10 cellular contexts compared by ENCODE assay signal in genomic region chr5:142982821-142983200, GRCh38.
A peak's percentile ranks its signal among the peaks of the same experiment; 100 is the strongest.
DNase-seq lines count a peak whose midpoint lies in the region; ATAC-seq and TF ChIP-seq lines count a peak whose summit lies in the region.
"Had no signal": no experiment of that assay in that cellular context is flagged by ENCODE, and none has a peak within 500 bp of the region (broad histone marks: within the 10 kb centered on the region; RNA-seq: fewer than 3 reads in every experiment).

No MANE protein-coding gene starts in this region.

- no peaks in the 10 kb centered on the region for H3K9me3 Mint-ChIP-seq in stimulated activated effector memory CD8-positive, alpha-beta T cell treated with anti-CD3 and anti-CD28 coated beads, Interleukin-12 subunit alpha, Interleukin-12 subunit beta, amount 100 ng/mL, for 72 hours

- H3F3A ChIP-seq in SK-N-SH (replicated peaks; ENCODE audit: insufficient read depth): peaks cover 28% of the 10 kb centered on the region

- no peak overlapping the region for H3K9ac ChIP-seq in SK-N-SH

- TF ChIP-seq CTCF in SK-N-SH (IDR thresholded peaks at IDR 0.05) (peak; percentile 28), left ventricle myocardium inferior (IDR thresholded peaks at IDR 0.05; ENCODE audit: borderline replicate concordance) (peak; percentile 39)

- POLR2A ChIA-PET in SK-N-SH (lab: Yijun Ruan, JAX): no interaction called here

- no peaks in the 10 kb centered on the region for H3K9me2 ChIP-seq in SK-N-SH

- peak overlapping the region; percentile 73 for H3K4me2 ChIP-seq in SK-N-SH

- DNase-seq in SK-N-SH (no peak), left ventricle myocardium inferior (no peak), globus pallidus (ENCODE audit: low spot score) (no peak), NCI-H1417 treated with DMSO at 0.1 percent for 48 hours (lab: John Stamatoyannopoulos, UW) (no peak)
- no peak for DNase-seq in stimulated activated effector memory CD8-positive, alpha-beta T cell treated with anti-CD3 and anti-CD28 coated beads, Interleukin-12 subunit alpha, Interleukin-12 subunit beta, amount 100 ng/mL, for 72 hours (ENCODE audit: low spot score in 2 of 2)
- DNase-seq: activated CD8-positive, alpha-beta memory T cell treated with anti-CD3 and anti-CD28 coated beads, Interleukin-2, amount 10 ng/mL, durations not matched to agents 7 days and 5 days; NCI-H748 treated with DMSO at 0.1 percent for 48 hours had no signal

- H2AFZ ChIP-seq in SK-N-SH (ENCODE audit: low read depth): peak overlapping the region; percentile 60; the same call in 1 of the 2 replicates

- whole genome bisulfite sequencing in SK-N-SH (ENCODE audit: low lambda C conversion rate): 92% methylated on average over 2 of the region's 4 CpGs

- H3K4me1 Mint-ChIP-seq in stimulated activated effector memory CD8-positive, alpha-beta T cell treated with anti-CD3 and anti-CD28 coated beads, Interleukin-12 subunit alpha, Interleukin-12 subunit beta, amount 100 ng/mL, for 72 hours: peaks cover 58% of the 10 kb centered on the region

- TF ChIP-seq RAD21 in SK-N-SH (IDR thresholded peaks at IDR 0.05; ENCODE audit: low read length): 0 out of 2 replicates have a peak, but pooled peaks have one; percentile 11

- no peaks in the 10 kb centered on the region for H3K36me3 Mint-ChIP-seq in stimulated activated effector memory CD8-positive, alpha-beta T cell treated with anti-CD3 and anti-CD28 coated beads, Interleukin-12 subunit alpha, Interleukin-12 subunit beta, amount 100 ng/mL, for 72 hours

- peak overlapping the region; percentile 89 for H3K27ac Mint-ChIP-seq in stimulated activated effector memory CD8-positive, alpha-beta T cell treated with anti-CD3 and anti-CD28 coated beads, Interleukin-12 subunit alpha, Interleukin-12 subunit beta, amount 100 ng/mL, for 72 hours
- H3K27ac Mint-ChIP-seq: activated CD8-positive, alpha-beta memory T cell treated with anti-CD3 and anti-CD28 coated beads, Interleukin-2, amount 10 ng/mL, durations not matched to agents 7 days and 5 days had no signal

- no peak for TF ChIP-seq EP300 in SK-N-SH (IDR thresholded peaks at IDR 0.05; ENCODE audit: borderline replicate concordance in 1 of 2, low read depth in 1 of 2, low read length in 1 of 2)

- H3K27me3 ChIP-seq in SK-N-SH (ENCODE audit: insufficient read depth) (no peaks in the 10 kb centered on the region), left ventricle myocardium inferior (ENCODE audit: low read depth) (no peaks in the 10 kb centered on the region)

- ATAC-seq in GM19397 (IDR thresholded peaks at IDR 0.05; ENCODE audit: unreplicated experiment) (peak; percentile 80), HG03095 (IDR thresholded peaks at IDR 0.05; ENCODE audit: unreplicated experiment) (no peak), GM21825 (IDR thresholded peaks at IDR 0.05; ENCODE audit: unreplicated experiment) (no peak)
- ATAC-seq in stimulated activated effector memory CD8-positive, alpha-beta T cell treated with anti-CD3 and anti-CD28 coated beads, Interleukin-12 subunit alpha, Interleukin-12 subunit beta, amount 100 ng/mL, for 72 hours: no peak
- ATAC-seq: activated CD8-positive, alpha-beta memory T cell treated with anti-CD3 and anti-CD28 coated beads, Interleukin-2, amount 10 ng/mL, durations not matched to agents 7 days and 5 days had no signal

- H3K4me3 Mint-ChIP-seq in stimulated activated effector memory CD8-positive, alpha-beta T cell treated with anti-CD3 and anti-CD28 coated beads, Interleukin-12 subunit alpha, Interleukin-12 subunit beta, amount 100 ng/mL, for 72 hours: no peak overlapping the region
- H3K4me3 Mint-ChIP-seq: activated CD8-positive, alpha-beta memory T cell treated with anti-CD3 and anti-CD28 coated beads, Interleukin-2, amount 10 ng/mL, durations not matched to agents 7 days and 5 days had no signal

- H3K4me1 ChIP-seq in SK-N-SH (ENCODE audit: control insufficient read depth in 1 of 2, insufficient read depth in 2 of 2, low read depth in 1 of 2, low read length in 1 of 2) (peaks cover 33 to 55% of the 10 kb centered on the region in 2 experiments), left ventricle myocardium inferior (peaks cover 56% of the 10 kb centered on the region)

- no peaks in the 10 kb centered on the region for H4K20me1 ChIP-seq in SK-N-SH (ENCODE audit: insufficient read depth)

- H3K4me3 ChIP-seq in SK-N-SH (ENCODE audit: low read depth in 2 of 2, low read length in 1 of 2): no peak overlapping the region
- no peak overlapping the region for H3K4me3 ChIP-seq in left ventricle myocardium inferior

- no peaks in the 10 kb centered on the region for H3K79me2 ChIP-seq in SK-N-SH (ENCODE audit: insufficient read depth)

- CTCF ChIA-PET in SK-N-SH (lab: Yijun Ruan, JAX): interaction anchor here (0.6 to 1.4 kb wide), 2 partner anchors 17 to 29 kb away, joined by 3 to 4 read pairs; no protein-coding TSS in a partner anchor

- H3K36me3 ChIP-seq in SK-N-SH (replicated peaks in 1 of 2; ENCODE audit: control insufficient read depth in 1 of 2, insufficient read depth in 2 of 2, low read length in 1 of 2) (no peaks in the 10 kb centered on the region), left ventricle myocardium inferior (no peaks in the 10 kb centered on the region)

- peak overlapping the region; percentile 88 to 95 for H3K27ac ChIP-seq in SK-N-SH (ENCODE audit: low read depth in 2 of 2, low read length in 1 of 2)
- peak overlapping the region; percentile 87 for H3K27ac ChIP-seq in left ventricle myocardium inferior (replicated peaks)

- H3K9me3 ChIP-seq in SK-N-SH (no peaks in the 10 kb centered on the region), left ventricle myocardium inferior (replicated peaks) (no peaks in the 10 kb centered on the region)

- intact Hi-C loops in left ventricle myocardium inferior (cut with micrococcal nuclease): no loop called here

TF ChIP-seq in SK-N-SH, 30 proteins besides CTCF, POLR2A, EP300 and RAD21 (continues in another document):
- TF ChIP-seq SIN3A (IDR thresholded peaks at IDR 0.05; ENCODE audit: borderline replicate concordance, low read depth, low read length) (no peak), RFX5 (IDR thresholded peaks at IDR 0.05; ENCODE audit: low read length) (no peak), FOXM1 (IDR thresholded peaks at IDR 0.05; ENCODE audit: low read depth) (no peak), NFIC (IDR thresholded peaks at IDR 0.05; ENCODE audit: borderline replicate concordance) (no peak), TAF1 (IDR thresholded peaks at IDR 0.05; ENCODE audit: borderline replicate concordance, low read depth, low read length) (no peak), ZBTB33 (IDR thresholded peaks at IDR 0.05; ENCODE audit: borderline replicate concordance, low read depth) (no peak), TCF12 (IDR thresholded peaks at IDR 0.05) (no peak), PBX3 (IDR thresholded peaks at IDR 0.05) (no peak)
- TF ChIP-seq, protein P1, sequence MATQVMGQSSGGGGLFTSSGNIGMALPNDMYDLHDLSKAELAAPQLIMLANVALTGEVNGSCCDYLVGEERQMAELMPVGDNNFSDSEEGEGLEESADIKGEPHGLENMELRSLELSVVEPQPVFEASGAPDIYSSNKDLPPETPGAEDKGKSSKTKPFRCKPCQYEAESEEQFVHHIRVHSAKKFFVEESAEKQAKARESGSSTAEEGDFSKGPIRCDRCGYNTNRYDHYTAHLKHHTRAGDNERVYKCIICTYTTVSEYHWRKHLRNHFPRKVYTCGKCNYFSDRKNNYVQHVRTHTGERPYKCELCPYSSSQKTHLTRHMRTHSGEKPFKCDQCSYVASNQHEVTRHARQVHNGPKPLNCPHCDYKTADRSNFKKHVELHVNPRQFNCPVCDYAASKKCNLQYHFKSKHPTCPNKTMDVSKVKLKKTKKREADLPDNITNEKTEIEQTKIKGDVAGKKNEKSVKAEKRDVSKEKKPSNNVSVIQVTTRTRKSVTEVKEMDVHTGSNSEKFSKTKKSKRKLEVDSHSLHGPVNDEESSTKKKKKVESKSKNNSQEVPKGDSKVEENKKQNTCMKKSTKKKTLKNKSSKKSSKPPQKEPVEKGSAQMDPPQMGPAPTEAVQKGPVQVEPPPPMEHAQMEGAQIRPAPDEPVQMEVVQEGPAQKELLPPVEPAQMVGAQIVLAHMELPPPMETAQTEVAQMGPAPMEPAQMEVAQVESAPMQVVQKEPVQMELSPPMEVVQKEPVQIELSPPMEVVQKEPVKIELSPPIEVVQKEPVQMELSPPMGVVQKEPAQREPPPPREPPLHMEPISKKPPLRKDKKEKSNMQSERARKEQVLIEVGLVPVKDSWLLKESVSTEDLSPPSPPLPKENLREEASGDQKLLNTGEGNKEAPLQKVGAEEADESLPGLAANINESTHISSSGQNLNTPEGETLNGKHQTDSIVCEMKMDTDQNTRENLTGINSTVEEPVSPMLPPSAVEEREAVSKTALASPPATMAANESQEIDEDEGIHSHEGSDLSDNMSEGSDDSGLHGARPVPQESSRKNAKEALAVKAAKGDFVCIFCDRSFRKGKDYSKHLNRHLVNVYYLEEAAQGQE (IDR thresholded peaks at IDR 0.05; ENCODE audit: low read depth, low read length): no peak
